In the genomic region with DNA sequence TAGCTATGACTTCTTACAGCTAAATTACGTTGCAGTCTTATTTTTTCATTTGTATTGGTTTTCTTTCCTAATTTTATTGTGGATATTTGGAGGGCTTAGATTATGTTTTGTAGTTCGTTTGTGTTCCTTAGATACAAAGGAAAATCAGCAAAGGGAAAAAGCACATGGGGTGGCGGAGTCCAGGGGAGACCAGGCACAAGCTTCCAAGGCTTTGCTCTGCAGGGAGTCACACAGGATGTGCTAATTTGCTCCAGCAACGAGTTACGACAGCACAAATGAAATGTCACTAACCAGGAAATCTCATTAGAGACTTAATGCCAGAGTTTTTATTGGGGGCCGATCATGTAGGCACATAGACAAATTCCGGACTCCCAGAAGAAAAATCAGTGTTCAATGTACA, we compare ENCODE assay signal across 22 cellular contexts.
"Had no signal": no experiment of that assay in that cellular context is flagged by ENCODE, and none has a peak within 500 bp of the region (broad histone marks: within the 10 kb centered on the region; RNA-seq: fewer than 3 reads in every experiment).

No MANE protein-coding gene starts in this region.

- H3K36me3 ChIP-seq: adrenal gland, ovary had no signal

- H3K27me3 Mint-ChIP-seq: activated CD4-positive, alpha-beta T cell treated with anti-CD3 and anti-CD28 coated beads, Interleukin-2, amount 10 ng/mL, durations not matched to agents 24 days and 14 days; stimulated activated naive CD8-positive, alpha-beta T cell treated with anti-CD3 and anti-CD28 coated beads, Interleukin-15, Interleukin-2, amounts not matched to agents 100 ng/mL and 50 ng/mL, for 24 hours had no signal

- H3K27ac Mint-ChIP-seq: activated CD4-positive, alpha-beta T cell treated with anti-CD3 and anti-CD28 coated beads, Interleukin-2, amount 10 ng/mL, durations not matched to agents 24 days and 14 days; activated naive CD4-positive, alpha-beta T cell treated with anti-CD3 and anti-CD28 coated beads, Interleukin-2, amount 50 U/mL, for 72 hours; stimulated activated naive CD8-positive, alpha-beta T cell treated with anti-CD3 and anti-CD28 coated beads, Interleukin-15, Interleukin-2, amounts not matched to agents 100 ng/mL and 50 ng/mL, for 24 hours; T-helper 2 cell treated with Interferon-gamma antibody and Interleukin-4, amounts not matched to agents 5 μg/mL and 100 μg/mL, for 36 hours had no signal

- H3K27me3 ChIP-seq: adrenal gland, ovary, right lobe of liver, tibial nerve had no signal

- H3K9me3 ChIP-seq: ovary, right lobe of liver, tibial nerve had no signal

- H3K4me3 Mint-ChIP-seq: activated CD4-positive, alpha-beta T cell treated with anti-CD3 and anti-CD28 coated beads, Interleukin-2, amount 10 ng/mL, durations not matched to agents 24 days and 14 days; stimulated activated naive CD8-positive, alpha-beta T cell treated with anti-CD3 and anti-CD28 coated beads, Interleukin-15, Interleukin-2, amounts not matched to agents 100 ng/mL and 50 ng/mL, for 24 hours; T-helper 2 cell treated with Interferon-gamma antibody and Interleukin-4, amounts not matched to agents 5 μg/mL and 100 μg/mL, for 36 hours had no signal

- ATAC-seq: activated naive CD4-positive, alpha-beta T cell treated with anti-CD3 and anti-CD28 coated beads, Interleukin-2, amount 50 U/mL, for 72 hours; left lobe of liver; right lobe of liver had no signal

- H3K4me1 ChIP-seq: right lobe of liver had no signal

- H3K4me3 ChIP-seq: adrenal gland, ovary, right lobe of liver, tibial nerve had no signal

- H3K27ac ChIP-seq: adrenal gland, right lobe of liver, tibial nerve had no signal

- DNase-seq: activated CD4-positive, alpha-beta T cell treated with anti-CD3 and anti-CD28 coated beads, Interleukin-2, amount 10 ng/mL, durations not matched to agents 24 days and 14 days; activated CD4-positive, CD25-positive, alpha-beta regulatory T cell; activated CD8-positive, alpha-beta memory T cell treated with anti-CD3 and anti-CD28 coated beads for 24 hours; activated CD8-positive, alpha-beta memory T cell treated with anti-CD3 and anti-CD28 coated beads, Interleukin-2, amount 50 U/mL, for 48 hours; activated effector memory CD4-positive, alpha-beta T cell treated with anti-CD3 and anti-CD28 coated beads, Interleukin-2, amount 50 U/mL, for 16 hours; activated T-cell treated with anti-CD3 and anti-CD28 coated beads, Interleukin-2, amount 50 U/mL, for 48 hours; adrenal gland; cerebellar nuclear complex; effector CD4-positive, alpha-beta T cell; hippocampal formation; islet precursor cell; mammary epithelial cell; ovary; right lobe of liver; small intestine; stimulated activated CD4-positive, alpha-beta T cell treated with anti-CD3 and anti-CD28 coated beads, Interleukin-15, amount 100 ng/mL, for 24 hours; stimulated activated CD4-positive, alpha-beta T cell treated with anti-CD3 and anti-CD28 coated beads, Interleukin-2, amount 100 ng/mL, for 48 hours had no signal
